Comparison of ENCODE assay signal across 20 cellular contexts in the genomic region with DNA sequence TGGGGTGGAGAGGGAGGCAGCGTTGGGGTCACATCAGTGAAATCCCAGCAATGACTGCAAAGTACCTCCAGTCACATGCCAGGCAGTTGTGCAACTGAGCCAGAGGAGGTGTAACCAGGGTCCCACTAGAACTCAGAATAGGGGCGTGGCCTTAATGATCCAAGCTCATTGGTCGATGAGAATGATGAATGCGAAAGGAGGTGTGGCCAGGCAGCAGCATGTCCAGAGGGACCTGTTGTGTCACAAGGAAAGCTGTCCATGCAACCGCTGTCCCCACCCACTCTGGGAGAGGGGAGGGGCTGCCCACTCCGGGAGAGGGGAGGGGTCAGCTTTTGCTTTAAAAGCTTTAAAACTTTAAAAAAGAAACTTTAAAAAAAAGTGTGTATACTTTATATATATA. TPM values are rescaled to one million over a fixed set of nuclear protein-coding genes. Genes with fewer than 3 reads are reported as not detected.
DNase-seq lines count a peak whose midpoint lies in the region; ATAC-seq and TF ChIP-seq lines count a peak whose summit lies in the region.
"Had no signal": no experiment of that assay in that cellular context is flagged by ENCODE, and none has a peak within 500 bp of the region (broad histone marks: within the 10 kb centered on the region; RNA-seq: fewer than 3 reads in every experiment).

No MANE protein-coding gene starts in this region.

- in situ Hi-C loops in GM23248 (cut with MboI): no loop called here

- H3K36me3 ChIP-seq in BE2C (no peaks in the 10 kb centered on the region), H7 (replicated peaks; ENCODE audit: control insufficient read depth, insufficient read depth, low read length) (no peaks in the 10 kb centered on the region), esophagus muscularis mucosa (no peaks in the 10 kb centered on the region), GM23248 (ENCODE audit: low read depth) (no peaks in the 10 kb centered on the region), body of pancreas (replicated peaks in 1 of 2; ENCODE audit: insufficient read depth in 1 of 2, low read depth in 2 of 2) (no peaks in the 10 kb centered on the region), thyroid gland (no peaks in the 10 kb centered on the region)
- H3K36me3 ChIP-seq: heart left ventricle, prostate gland had no signal

- no peak overlapping the region for H3K4me3 ChIP-seq in BE2C (ENCODE audit: low read depth, low read length)
- H3K4me3 ChIP-seq in H7 (ENCODE audit: insufficient read depth, low read depth, low read length): no peak overlapping the region
- no peak overlapping the region for H3K4me3 ChIP-seq in esophagus muscularis mucosa
- no peak overlapping the region for H3K4me3 ChIP-seq in GM23248
- no peak overlapping the region for H3K4me3 ChIP-seq in body of pancreas
- no peak overlapping the region for H3K4me3 ChIP-seq in thyroid gland (replicated peaks in 1 of 3)
- H3K4me3 ChIP-seq: GM12878, heart left ventricle, prostate gland, testis had no signal

- H4K20me1 ChIP-seq in GM23248 (ENCODE audit: insufficient read depth): no peaks in the 10 kb centered on the region

- H3K27me3 ChIP-seq in BE2C (no peaks in the 10 kb centered on the region), H7 (ENCODE audit: control insufficient read depth, insufficient read depth, low read length) (no peaks in the 10 kb centered on the region; the same call in 1 of the 2 replicates), esophagus muscularis mucosa (no peaks in the 10 kb centered on the region), GM23248 (replicated peaks; ENCODE audit: insufficient read depth) (peaks cover 4% of the 10 kb centered on the region; the same call in 1 of the 2 replicates), body of pancreas (no peaks in the 10 kb centered on the region), thyroid gland (no peaks in the 10 kb centered on the region)
- H3K27me3 ChIP-seq: heart left ventricle, testis had no signal

- intact Hi-C loops in esophagus muscularis mucosa (cut with DNase I): no loop called here
- intact Hi-C loops in body of pancreas (cut with DNase I): no loop called here
- intact Hi-C loops in thyroid gland (cut with DNase I): no loop called here

- TF ChIP-seq CTCF in BE2C (IDR thresholded peaks at IDR 0.05; ENCODE audit: low read depth, low read length) (no peak), esophagus muscularis mucosa (IDR thresholded peaks at IDR 0.05) (no peak), body of pancreas (IDR thresholded peaks at IDR 0.05) (no peak), thyroid gland (IDR thresholded peaks at IDR 0.05) (no peak)

- 96% methylated on average over 6 of the region's 6 CpGs for WGBS in esophagus muscularis mucosa
- WGBS in GM23248 (ENCODE audit: low coverage in 1 of 2, low lambda C conversion rate in 2 of 2, missing lambda C conversion rate in 2 of 2), 2 experiments: 80 to 84% methylated on average over 6 of the region's 6 CpGs
- 66 to 68% methylated on average over 6 of the region's 6 CpGs for WGBS in body of pancreas, 2 donors
- 89 to 91% methylated on average over 6 of the region's 6 CpGs for WGBS in thyroid gland, 2 donors

- no peaks in the 10 kb centered on the region for H3K9me2 ChIP-seq in GM23248 (ENCODE audit: insufficient read depth)

- no peaks in the 10 kb centered on the region for H3F3A ChIP-seq in GM23248 (ENCODE audit: insufficient read depth)

- no peak for ATAC-seq in body of pancreas
- ATAC-seq: GM12878, heart left ventricle, left ventricle myocardium superior, Panc1 had no signal

- H3K4me2 ChIP-seq in GM23248 (ENCODE audit: unreplicated experiment): no peak overlapping the region

- TF ChIP-seq POLR2A in esophagus muscularis mucosa (IDR thresholded peaks at IDR 0.05; ENCODE audit: low read depth): no peak
- no peak for TF ChIP-seq POLR2A in body of pancreas (IDR thresholded peaks at IDR 0.05)
- no peak for TF ChIP-seq POLR2A in thyroid gland (IDR thresholded peaks at IDR 0.05)

- DNase-seq in BE2C (peak; percentile 79), H7 (peak; percentile 78), NCI-H69 (lab: John Stamatoyannopoulos, UW) (peak; percentile 9), esophagus muscularis mucosa (ENCODE audit: extremely low spot score) (peak; percentile 84), GM23248 (no peak), body of pancreas (no peak), SW 1271 (lab: John Stamatoyannopoulos, UW) (no peak), thyroid gland (no peak)
- DNase-seq: activated CD4-positive, alpha-beta T cell treated with anti-CD3 and anti-CD28 coated beads, Interleukin-2, amount 50 U/mL, for 1 hour; AML-193; DMS153; heart left ventricle; left ventricle myocardium superior; naive B cell; NCI-H1105; NCI-H510A; testis had no signal

- H2AFZ ChIP-seq in GM23248: no peak overlapping the region

- no peak overlapping the region for H3K9ac ChIP-seq in GM23248

- H3K79me2 ChIP-seq in GM23248 (ENCODE audit: insufficient read depth): no peaks in the 10 kb centered on the region

- no peaks in the 10 kb centered on the region for H3K4me1 ChIP-seq in BE2C
- H3K4me1 ChIP-seq in esophagus muscularis mucosa: no peaks in the 10 kb centered on the region
- H3K4me1 ChIP-seq in GM23248 (ENCODE audit: insufficient read depth): no peaks in the 10 kb centered on the region
- H3K4me1 ChIP-seq in body of pancreas: no peaks in the 10 kb centered on the region
- H3K4me1 ChIP-seq in thyroid gland: no peaks in the 10 kb centered on the region
- H3K4me1 ChIP-seq: prostate gland, testis had no signal

- H3K9me3 ChIP-seq in BE2C (no peaks in the 10 kb centered on the region), esophagus muscularis mucosa (no peaks in the 10 kb centered on the region), GM23248 (ENCODE audit: low read depth) (no peaks in the 10 kb centered on the region), body of pancreas (no peaks in the 10 kb centered on the region), thyroid gland (no peaks in the 10 kb centered on the region)
- H3K9me3 ChIP-seq: heart left ventricle, prostate gland, testis had no signal

- no peak for TF ChIP-seq EP300 in esophagus muscularis mucosa (IDR thresholded peaks at IDR 0.05)

- no peak overlapping the region for H3K27ac ChIP-seq in esophagus muscularis mucosa (replicated peaks in 1 of 4)
- H3K27ac ChIP-seq in GM23248: no peak overlapping the region
- H3K27ac ChIP-seq in body of pancreas: no peak overlapping the region
- H3K27ac ChIP-seq in thyroid gland: no peak overlapping the region
- H3K27ac ChIP-seq: heart left ventricle, prostate gland, testis had no signal

RNA-seq across cellular contexts. Expression of a gene that starts 25.3 kb away (rescaled TPM):
- 26.7 TPM for polyA plus RNA-seq in BE2C (2012; ENCODE audit: insufficient read depth, insufficient read length, low read depth)
- total RNA-seq in H7 (2014; rRNA removed; shearing (Covaris generic)): 25.1 and 27.1 TPM in 2 replicates
- total RNA-seq in esophagus muscularis mucosa (10 to 100 TPM; 11.3 to 15.8 (median 13.2) TPM), body of pancreas (1 to 10 TPM; 6.7 to 6.9 TPM), thyroid gland (10 to 100 TPM; 14.4 to 26.8 (median 20.0) TPM)
- 8.9 and 15.6 TPM in 2 replicates for total RNA-seq in GM23248 (2014; rRNA removed; shearing (Covaris generic))
- polyA plus RNA-seq in GM23248 (2016; fragmentation: Nextera tagmentation; extraction: Ambion mirVana): 25.1 and 28.9 TPM in 2 replicates

RNA-seq across cellular contexts. Expression of a gene that starts 59.6 kb away (rescaled TPM):
- not detected for polyA plus RNA-seq in BE2C (2012; ENCODE audit: insufficient read depth, insufficient read length, low read depth)
- 10.5 and 12.9 TPM in 2 replicates for total RNA-seq in H7 (2014; rRNA removed; shearing (Covaris generic))
- 10 to 100 TPM; 18.7 to 74.2 (median 24.1) TPM for total RNA-seq in esophagus muscularis mucosa
- total RNA-seq in GM23248 (2014; rRNA removed; shearing (Covaris generic)): 3.7 and 8.5 TPM in 2 replicates
- polyA plus RNA-seq in GM23248 (2016; fragmentation: Nextera tagmentation; extraction: Ambion mirVana): 4.8 and 4.9 TPM in 2 replicates
- total RNA-seq in body of pancreas: 10 to 100 TPM in 1 of 2 donors, 1 to 10 TPM in 1; 9.9 to 11.2 TPM
- 10 to 100 TPM in 3 of 4 donors, 1 to 10 TPM in 1; 9.7 to 37.9 (median 22.7) TPM for total RNA-seq in thyroid gland

Comparison
In these comparisons a context has a peak if more than half of its experiments do, and no peak if none do; other contexts are left out.
1. DNase-seq: peak in BE2C (single experiment), H7 (single experiment), NCI-H69 (single experiment) and esophagus muscularis mucosa (single experiment); none in GM23248 (single experiment), body of pancreas (0 of 4), SW 1271 (0 of 2) and thyroid gland (0 of 2).